In genomic region chr7:149375234-149376008, GRCh38 we compare ENCODE assay signal across 1 cellular context.
A peak's percentile ranks its signal among the peaks of the same experiment; 100 is the strongest.
TF ChIP-seq lines count a peak whose summit lies in the region.

No MANE protein-coding gene starts in this region.

TF ChIP-seq in H1, 55 proteins besides CTCF, POLR2A, EP300 and RAD21:
- TF ChIP-seq TBP (IDR thresholded peaks at IDR 0.05; ENCODE audit: low read depth, low read length) (peak; percentile 86), KDM4A (IDR thresholded peaks at IDR 0.05; ENCODE audit: low read depth, low read length, severe bottlenecking) (no peak)
